23 cellular contexts compared by ENCODE assay signal in the genomic region with DNA sequence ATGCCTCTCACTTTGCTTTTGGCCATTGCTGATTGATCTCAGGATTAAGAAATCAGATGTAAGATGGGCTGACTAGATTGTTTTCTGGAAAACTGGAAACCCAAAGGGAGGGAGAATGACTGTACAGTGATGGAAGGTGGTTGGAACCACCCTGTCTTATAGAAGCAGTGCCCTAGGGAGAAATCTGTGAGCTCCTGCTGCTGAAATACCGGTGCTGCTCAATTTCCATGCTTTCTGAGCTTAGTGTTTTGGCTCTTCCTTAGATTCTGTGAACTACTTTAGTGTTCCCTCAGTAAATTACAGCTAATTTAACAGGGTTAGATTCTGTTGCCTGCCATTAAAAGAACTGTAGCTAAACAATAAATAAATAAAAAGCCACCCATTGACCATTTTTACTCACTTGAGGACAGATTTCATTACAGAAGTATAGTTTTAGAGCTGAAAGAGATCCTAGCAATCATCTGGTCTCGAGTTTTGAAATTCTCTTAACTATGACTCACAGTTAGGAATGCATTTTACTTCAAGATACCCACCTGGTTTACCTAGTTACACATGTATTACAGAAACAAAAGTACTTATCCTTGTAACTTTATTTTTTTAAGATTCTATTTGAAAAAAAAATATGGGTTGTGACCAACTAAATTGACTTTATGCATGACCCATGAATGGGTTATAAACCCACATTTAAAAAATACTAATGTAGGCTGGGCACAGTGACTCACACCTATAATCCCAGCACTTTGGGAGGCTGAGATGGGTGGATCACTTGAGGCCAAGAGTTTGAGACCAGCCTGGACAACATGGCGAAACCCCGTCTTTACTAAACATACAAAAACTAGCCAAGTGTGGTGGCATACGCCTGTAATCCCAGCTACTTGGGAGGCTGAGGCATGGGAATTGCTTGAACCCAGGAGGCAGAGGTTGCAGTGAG. TPM values are rescaled to one million over a fixed set of nuclear protein-coding genes. Genes with fewer than 3 reads are reported as not detected.
DNase-seq lines count a peak whose midpoint lies in the region; ATAC-seq and TF ChIP-seq lines count a peak whose summit lies in the region.
"Had no signal": no experiment of that assay in that cellular context is flagged by ENCODE, and none has a peak within 500 bp of the region (broad histone marks: within the 10 kb centered on the region; RNA-seq: fewer than 3 reads in every experiment).

No MANE protein-coding gene starts in this region.

- H3K27me3 ChIP-seq in HCT116 (ENCODE audit: insufficient read depth, low read length) (no peaks in the 10 kb centered on the region), SJSA1 (replicated peaks) (no peaks in the 10 kb centered on the region)
- H3K27me3 ChIP-seq: sigmoid colon had no signal

- no peaks in the 10 kb centered on the region for H3K36me3 Mint-ChIP-seq in stimulated activated memory B cell treated with anti-CD40 and anti-IgM and Interleukin-4, amounts not matched to agents 10 μg/mL and 1 μg/mL and 100 μg/mL, for 72 hours
- H3K36me3 Mint-ChIP-seq: natural killer cell treated with Interleukin-12 subunit alpha and Interleukin-12 subunit beta and Interleukin-15 and Interleukin-18, amount 100 ng/mL, for 72 hours had no signal

- BruUV-seq in HCT116 (replicated peaks; lab: Mats Ljungman, UMichigan): no TSS peak
- no TSS peak for BruUV-seq in OCI-LY7 (replicated peaks; lab: Mats Ljungman, UMichigan)

- TF ChIP-seq RAD21 in HCT116 (IDR thresholded peaks at IDR 0.05; ENCODE audit: low read depth): no peak

- no peaks in the 10 kb centered on the region for H3K9me2 ChIP-seq in HCT116 (ENCODE audit: insufficient read depth)
- H3K9me2 ChIP-seq in OCI-LY7 (ENCODE audit: insufficient read depth, low read length): no peaks in the 10 kb centered on the region

- TF ChIP-seq CTCF in HCT116 (IDR thresholded peaks at IDR 0.05 in 2 of 3, conservative IDR thresholded peaks at IDR 0.05 in 1 of 3; ENCODE audit: borderline replicate concordance in 1 of 3, insufficient read depth in 1 of 3, low read depth in 2 of 3, low read length in 2 of 3): no peak
- no peak for TF ChIP-seq CTCF in OCI-LY7 (conservative IDR thresholded peaks at IDR 0.05; ENCODE audit: low read length)

- POLR2A ChIA-PET in HCT116 (lab: Charles Lee): no interaction called here
- POLR2A ChIA-PET in OCI-LY7 (lab: Charles Lee): interaction anchor here (0.8 to 1.7 kb wide), 7 partner anchors 9 to 165 kb away, joined by 3 to 7 read pairs (median 4); no protein-coding TSS in a partner anchor

- CTCF ChIA-PET in HCT116 (lab: Charles Lee): interaction anchor here (0.6 kb wide), 1 partner anchor 1021 kb away, joined by 3 read pairs; no protein-coding TSS in a partner anchor
- CTCF ChIA-PET in OCI-LY7 (lab: Charles Lee; ENCODE audit: unreplicated experiment): interaction anchor here (0.6 kb wide), 1 partner anchor 208 kb away, joined by 3 read pairs; no protein-coding TSS in a partner anchor

- DNase-seq in HCT116 (ENCODE audit: low read depth, low spot score): peak; percentile 32
- peak in 1 of 2 experiments; percentile 23 for DNase-seq in SJSA1 (ENCODE audit: low read depth in 1 of 2, low spot score in 2 of 2)
- DNase-seq in glomerular visceral epithelial cell (ENCODE audit: extremely low spot score): peak; percentile 35
- peak; percentile 92 for DNase-seq in renal cortical epithelial cell (ENCODE audit: low read depth)
- DNase-seq in OCI-LY7 (ENCODE audit: low spot score): no peak
- DNase-seq: activated CD4-positive, alpha-beta T cell treated with anti-CD3 and anti-CD28 coated beads for 36 hours; CD8-positive, alpha-beta memory T cell; GM23248; hypothalamus; left cardiac atrium; midbrain; NCI-H1105 treated with DMSO at 0.1 percent for 48 hours; NCI-H526; SHP77; sigmoid colon had no signal

- TF ChIP-seq POLR2A in HCT116 (IDR thresholded peaks at IDR 0.05; ENCODE audit: borderline replicate concordance, extremely low read depth, insufficient read depth, insufficient read length): no peak

- H3K4me1 ChIP-seq in HCT116 (ENCODE audit: control insufficient read depth in 1 of 2, insufficient read depth in 2 of 2, low read length in 2 of 2) (peaks cover 12 to 28% of the 10 kb centered on the region in 2 experiments), SJSA1 (replicated peaks) (peaks cover 25% of the 10 kb centered on the region), OCI-LY7 (ENCODE audit: insufficient read depth, low read length, poor library complexity, severe bottlenecking) (no peaks in the 10 kb centered on the region)
- H3K4me1 ChIP-seq: parathyroid adenoma had no signal

- H3K27ac Mint-ChIP-seq in stimulated activated memory B cell treated with anti-CD40 and anti-IgM and Interleukin-4, amounts not matched to agents 10 μg/mL and 1 μg/mL and 100 μg/mL, for 72 hours: no peak overlapping the region
- H3K27ac Mint-ChIP-seq: activated CD4-positive, alpha-beta T cell treated with anti-CD3 and anti-CD28 coated beads for 36 hours; activated naive CD4-positive, alpha-beta T cell treated with anti-CD3 and anti-CD28 coated beads, Interleukin-2, amount 50 U/mL, for 72 hours; activated T-helper 1 cell treated with anti-CD3 and anti-CD28 coated beads, Interleukin-12 subunit alpha, Interleukin-12 subunit beta, Interleukin-2, Interleukin-4 antibody, amounts not matched to agents 30 ng/mL and 10 ng/mL and 1 ng/mL, durations not matched to agents 14 hours and 24 hours and 36 hours; natural killer cell treated with Interleukin-12 subunit alpha and Interleukin-12 subunit beta and Interleukin-15 and Interleukin-18, amount 100 ng/mL, for 72 hours had no signal

- H3K36me3 ChIP-seq in HCT116 (ENCODE audit: control insufficient read depth in 1 of 2, insufficient read depth in 2 of 2, low read length in 2 of 2): 0 out of 4 replicates have a peak, but pooled peaks cover 0 to 7% of the 10 kb centered on the region in 2 experiments
- peaks cover 38% of the 10 kb centered on the region for H3K36me3 ChIP-seq in SJSA1
- H3K36me3 ChIP-seq in OCI-LY7 (ENCODE audit: insufficient read depth, low read length): peaks cover 40% of the 10 kb centered on the region

- H3K27ac ChIP-seq in HCT116 (ENCODE audit: low read depth, low read length) (peak overlapping the region; percentile 36; the same call in 1 of the 2 replicates), SJSA1 (peak overlapping the region; percentile 12; the same call in 1 of the 2 replicates), OCI-LY7 (ENCODE audit: low read depth, low read length, poor library complexity, severe bottlenecking) (no peak overlapping the region)
- H3K27ac ChIP-seq: GM23248, parathyroid adenoma, sigmoid colon had no signal

- ATAC-seq in HCT116 (peak; percentile 72), HG03097 (IDR thresholded peaks at IDR 0.05; ENCODE audit: low FRiP score, unreplicated experiment) (no peak), HG02642 (IDR thresholded peaks at IDR 0.05; ENCODE audit: poor library complexity, unreplicated experiment) (no peak)
- no peak for ATAC-seq in stimulated activated memory B cell treated with anti-CD40 and anti-IgM and Interleukin-4, amounts not matched to agents 10 μg/mL and 1 μg/mL and 100 μg/mL, for 72 hours
- ATAC-seq: activated CD4-positive, alpha-beta T cell treated with anti-CD3 and anti-CD28 coated beads for 36 hours; activated naive CD4-positive, alpha-beta T cell treated with anti-CD3 and anti-CD28 coated beads, Interleukin-2, amount 50 U/mL, for 72 hours; GM12878; left cardiac atrium; natural killer cell treated with Interleukin-12 subunit alpha and Interleukin-12 subunit beta and Interleukin-15 and Interleukin-18, amount 100 ng/mL, for 72 hours had no signal

- H2AFZ ChIP-seq in HCT116 (ENCODE audit: low read depth, low read length, poor library complexity, severe bottlenecking) (no peak overlapping the region), OCI-LY7 (ENCODE audit: low read length) (no peak overlapping the region)
- H2AFZ ChIP-seq: GM23248, parathyroid adenoma had no signal

- H3K4me3 ChIP-seq in HCT116 (replicated peaks in 1 of 2; ENCODE audit: low read depth in 1 of 2, low read length in 2 of 2): 0 out of 4 replicates have a peak overlapping the region, but pooled peaks of 1 of the 2 experiments have one; percentile 4
- no peak overlapping the region for H3K4me3 ChIP-seq in SJSA1
- no peak overlapping the region for H3K4me3 ChIP-seq in OCI-LY7 (ENCODE audit: low read depth, low read length, poor library complexity, severe bottlenecking)
- H3K4me3 ChIP-seq: GM12878, GM23248, sigmoid colon had no signal

- H4K20me1 ChIP-seq in HCT116 (ENCODE audit: insufficient read depth) (no peaks in the 10 kb centered on the region), OCI-LY7 (ENCODE audit: insufficient read depth, low read length) (no peaks in the 10 kb centered on the region)

- peak overlapping the region; percentile 39 for H3K4me2 ChIP-seq in HCT116 (ENCODE audit: low read length)
- no peak overlapping the region for H3K4me2 ChIP-seq in OCI-LY7 (ENCODE audit: low read length)

- H3K9ac ChIP-seq in HCT116 (ENCODE audit: low read length): no peak overlapping the region
- H3K9ac ChIP-seq: GM23248, parathyroid adenoma had no signal

- no peaks in the 10 kb centered on the region for H3K9me3 Mint-ChIP-seq in stimulated activated memory B cell treated with anti-CD40 and anti-IgM and Interleukin-4, amounts not matched to agents 10 μg/mL and 1 μg/mL and 100 μg/mL, for 72 hours
- H3K9me3 Mint-ChIP-seq: activated naive CD4-positive, alpha-beta T cell treated with anti-CD3 and anti-CD28 coated beads, Interleukin-2, amount 50 U/mL, for 72 hours; activated T-helper 1 cell treated with anti-CD3 and anti-CD28 coated beads, Interleukin-12 subunit alpha, Interleukin-12 subunit beta, Interleukin-2, Interleukin-4 antibody, amounts not matched to agents 30 ng/mL and 10 ng/mL and 1 ng/mL, durations not matched to agents 14 hours and 24 hours and 36 hours; CD8-positive, alpha-beta memory T cell; natural killer cell treated with Interleukin-12 subunit alpha and Interleukin-12 subunit beta and Interleukin-15 and Interleukin-18, amount 100 ng/mL, for 72 hours had no signal

- intact Hi-C loops in HCT116 (cut with micrococcal nuclease) (no loop called here), OCI-LY7 (cut with micrococcal nuclease; ENCODE audit: unreplicated experiment) (no loop called here)

- no peak overlapping the region for H3K4me3 Mint-ChIP-seq in stimulated activated memory B cell treated with anti-CD40 and anti-IgM and Interleukin-4, amounts not matched to agents 10 μg/mL and 1 μg/mL and 100 μg/mL, for 72 hours
- H3K4me3 Mint-ChIP-seq: activated CD4-positive, alpha-beta T cell treated with anti-CD3 and anti-CD28 coated beads for 36 hours; activated T-helper 1 cell treated with anti-CD3 and anti-CD28 coated beads, Interleukin-12 subunit alpha, Interleukin-12 subunit beta, Interleukin-2, Interleukin-4 antibody, amounts not matched to agents 30 ng/mL and 10 ng/mL and 1 ng/mL, durations not matched to agents 14 hours and 24 hours and 36 hours; CD8-positive, alpha-beta memory T cell; natural killer cell treated with Interleukin-12 subunit alpha and Interleukin-12 subunit beta and Interleukin-15 and Interleukin-18, amount 100 ng/mL, for 72 hours had no signal

- RAD21 ChIA-PET in HCT116 (lab: Charles Lee; ENCODE audit: low non-redundant PET in 1 of 2, low total read pairs in 2 of 2, uncharacterized antibody in 2 of 2, unreplicated experiment in 2 of 2): no interaction called here

- peaks cover 15% of the 10 kb centered on the region for H3K4me1 Mint-ChIP-seq in stimulated activated memory B cell treated with anti-CD40 and anti-IgM and Interleukin-4, amounts not matched to agents 10 μg/mL and 1 μg/mL and 100 μg/mL, for 72 hours
- H3K4me1 Mint-ChIP-seq: CD8-positive, alpha-beta memory T cell had no signal

- H3K79me2 ChIP-seq in HCT116 (ENCODE audit: insufficient read depth, low read length) (peaks cover 36% of the 10 kb centered on the region), OCI-LY7 (ENCODE audit: insufficient read depth, low read depth, low read length) (no peaks in the 10 kb centered on the region)

- no peaks in the 10 kb centered on the region for H3K9me3 ChIP-seq in HCT116 (ENCODE audit: control insufficient read depth in 1 of 2, insufficient read depth in 1 of 2, low read depth in 1 of 2, low read length in 2 of 2)
- 0 out of 2 replicates have a peak, but pooled peaks cover 2% of the 10 kb centered on the region for H3K9me3 ChIP-seq in SJSA1 (replicated peaks)
- no peaks in the 10 kb centered on the region for H3K9me3 ChIP-seq in OCI-LY7 (ENCODE audit: low read length)
- H3K9me3 ChIP-seq: sigmoid colon had no signal

- H3K27me3 Mint-ChIP-seq in stimulated activated memory B cell treated with anti-CD40 and anti-IgM and Interleukin-4, amounts not matched to agents 10 μg/mL and 1 μg/mL and 100 μg/mL, for 72 hours: no peaks in the 10 kb centered on the region
- H3K27me3 Mint-ChIP-seq: activated CD4-positive, alpha-beta T cell treated with anti-CD3 and anti-CD28 coated beads for 36 hours had no signal

RNA-seq across cellular contexts. Expression of a gene that starts 33.2 kb away (rescaled TPM):
- total RNA-seq in HCT116 (2021; ENCODE audit: unreplicated experiment) (25.0 TPM), renal cortical epithelial cell (18.9 and 48.3 TPM in 2 replicates), OCI-LY7 (2022) (12.2 and 14.9 TPM in 2 replicates)
- polyA plus RNA-seq in HCT116 (2012): 7.4 and 9.2 TPM in 2 replicates
- 19.8 and 35.1 TPM in 2 replicates for total RNA-seq in SJSA1 (2014; rRNA removed; shearing (Covaris generic))
- 9.2 and 10.0 TPM in 2 replicates for total RNA-seq in OCI-LY7 (2014; rRNA removed; shearing (Covaris generic))
